8 cellular contexts compared by ENCODE assay signal in genomic region chr1:159161001-159161718, GRCh38. TPM values are rescaled to one million over a fixed set of nuclear protein-coding genes. Genes with fewer than 3 reads are reported as not detected.
DNase-seq lines count a peak whose midpoint lies in the region; ATAC-seq and TF ChIP-seq lines count a peak whose summit lies in the region.

No MANE protein-coding gene starts in this region.

- H3K79me1 ChIP-seq in IMR-90 (ENCODE audit: low read depth in 1 of 2, low read length in 2 of 2), result no peaks in the 10 kb centered on the region
- H3K79me1 ChIP-seq in neuronal stem cell (ENCODE audit: low read depth, low read length), result no peaks in the 10 kb centered on the region

- H3K27me3 ChIP-seq in IMR-90 (ENCODE audit: control insufficient read depth, insufficient read depth, low read length), result no peaks in the 10 kb centered on the region
- peaks cover 12% of the 10 kb centered on the region for H3K27me3 ChIP-seq in PC-9 (ENCODE audit: insufficient read depth, low read depth)
- no peaks in the 10 kb centered on the region for H3K27me3 ChIP-seq in fibroblast of lung (ENCODE audit: control insufficient read depth, insufficient read depth, low read length)
- H3K27me3 ChIP-seq in neuronal stem cell (ENCODE audit: control insufficient read depth in 3 of 3, insufficient read depth in 3 of 3, low read depth in 1 of 3, low read length in 3 of 3), result no peaks in the 10 kb centered on the region

- H4K5ac ChIP-seq in IMR-90 (ENCODE audit: low read depth, low read length), result no peak overlapping the region

- H3K27ac Mint-ChIP-seq in activated T-cell treated with anti-CD3 and anti-CD28 coated beads, Interleukin-2, amount 50 U/mL, for 24 hours, result no peak overlapping the region

- no peak overlapping the region for H2BK20ac ChIP-seq in IMR-90 (ENCODE audit: low read depth, low read length)

- no peaks in the 10 kb centered on the region for H3K36me3 Mint-ChIP-seq in activated T-cell treated with anti-CD3 and anti-CD28 coated beads, Interleukin-2, amount 50 U/mL, for 24 hours (ENCODE audit: low read depth)

- H3K36me3 ChIP-seq in IMR-90 (ENCODE audit: control insufficient read depth, insufficient read depth, low read length) (no peaks in the 10 kb centered on the region), PC-9 (ENCODE audit: low read depth) (no peaks in the 10 kb centered on the region), fibroblast of lung (ENCODE audit: control insufficient read depth, insufficient read depth, low read length) (no peaks in the 10 kb centered on the region), neuronal stem cell (replicated peaks in 1 of 2; ENCODE audit: control insufficient read depth in 2 of 2, insufficient read depth in 2 of 2, low read length in 2 of 2) (no peaks in the 10 kb centered on the region)

- TF ChIP-seq CTCF in IMR-90 (conservative IDR thresholded peaks at IDR 0.05; ENCODE audit: low read depth, low read length), result peak; percentile 100
- TF ChIP-seq CTCF in PC-9 (conservative IDR thresholded peaks at IDR 0.05), result peak; percentile 90
- peak; percentile 100 for TF ChIP-seq CTCF in fibroblast of lung (conservative IDR thresholded peaks at IDR 0.05 in 1 of 2, IDR thresholded peaks at IDR 0.05 in 1 of 2; ENCODE audit: low read depth in 1 of 2, low read length in 2 of 2)

- no peaks in the 10 kb centered on the region for H3K9me3 Mint-ChIP-seq in activated T-cell treated with anti-CD3 and anti-CD28 coated beads, Interleukin-2, amount 50 U/mL, for 24 hours

- dilution Hi-C loops in IMR-90 (cut with HindIII; ENCODE audit: low sequenced_read_pairs, unreplicated experiment), result no loop called here

- H3K4me2 ChIP-seq in IMR-90 (ENCODE audit: low read depth, low read length), result peak overlapping the region; percentile 54; the same call in 1 of the 2 replicates
- no peak overlapping the region for H3K4me2 ChIP-seq in PC-9
- H3K4me2 ChIP-seq in fibroblast of lung (ENCODE audit: extremely low read depth, insufficient read depth, low read length), result peak overlapping the region; percentile 89
- H3K4me2 ChIP-seq in neuronal stem cell (ENCODE audit: insufficient read depth, low read length, poor library complexity, severe bottlenecking), result no peak overlapping the region

- WGBS in IMR-90 (ENCODE audit: extremely low coverage in 2 of 2, insufficient read length in 1 of 2), 2 experiments, result no CpG with 5 or more reads among the region's 4 CpGs
- WGBS in neuronal stem cell (ENCODE audit: extremely low coverage in 2 of 2, insufficient read length in 2 of 2, insufficient replicate concordance in 1 of 2), 2 donors, result no CpG with 5 or more reads among the region's 4 CpGs

- no peak overlapping the region for H3K56ac ChIP-seq in IMR-90 (ENCODE audit: extremely low read depth, insufficient read depth, low read length)

- H3F3A ChIP-seq in PC-9 (ENCODE audit: insufficient read depth, low read depth), result no peaks in the 10 kb centered on the region

- H3K9ac ChIP-seq in IMR-90 (ENCODE audit: low read depth, low read length), result no peak overlapping the region
- H3K9ac ChIP-seq in fibroblast of lung (ENCODE audit: insufficient read depth, low read length), result no peak overlapping the region
- H3K9ac ChIP-seq in neuronal stem cell (ENCODE audit: low read depth, low read length, poor library complexity), result no peak overlapping the region

- H3K18ac ChIP-seq in IMR-90 (ENCODE audit: low read depth, low read length) (no peak overlapping the region), neuronal stem cell (ENCODE audit: low read length) (no peak overlapping the region)

- no peak overlapping the region for H3K4me3 Mint-ChIP-seq in activated T-cell treated with anti-CD3 and anti-CD28 coated beads, Interleukin-2, amount 50 U/mL, for 24 hours

- in situ Hi-C loops in IMR-90 (cut with MboI; ENCODE audit: low sequenced_read_pairs), result loop anchor here (5.0 kb wide), 1 partner anchor 36 kb away; no protein-coding TSS in a partner anchor

- H4K8ac ChIP-seq in IMR-90 (ENCODE audit: low read depth in 2 of 2, low read length in 2 of 2), result no peak overlapping the region
- no peak overlapping the region for H4K8ac ChIP-seq in neuronal stem cell (ENCODE audit: low read depth, low read length)

- no peaks in the 10 kb centered on the region for H3K9me3 ChIP-seq in IMR-90 (ENCODE audit: control insufficient read depth, insufficient read depth, low read length)
- no peaks in the 10 kb centered on the region for H3K9me3 ChIP-seq in PC-9 (ENCODE audit: insufficient read depth, low read depth)
- no peaks in the 10 kb centered on the region for H3K9me3 ChIP-seq in fibroblast of lung (ENCODE audit: control insufficient read depth, insufficient read depth, low read depth, low read length)
- no peaks in the 10 kb centered on the region for H3K9me3 ChIP-seq in neuronal stem cell (replicated peaks in 1 of 2; ENCODE audit: control insufficient read depth in 2 of 2, insufficient read depth in 1 of 2, low read depth in 1 of 2, low read length in 2 of 2)

- H3K23ac ChIP-seq in IMR-90 (ENCODE audit: low read depth, low read length), result no peak overlapping the region
- no peak overlapping the region for H3K23ac ChIP-seq in neuronal stem cell (ENCODE audit: low read depth, low read length, poor library complexity)

- TF ChIP-seq POLR2A in IMR-90 (IDR thresholded peaks at IDR 0.05; ENCODE audit: low read depth, low read length), result no peak

- intact Hi-C loops in IMR-90 (cut with micrococcal nuclease) (loop anchor here (1.0 to 2.0 kb wide), 6 partner anchors 37 to 846 kb away; partner anchors contain the start of gene DUSP23), PC-9 (cut with micrococcal nuclease; ENCODE audit: unreplicated experiment) (loop anchor here (1.0 to 5.0 kb wide), 5 partner anchors 50 to 846 kb away; partner anchors contain the start of gene DUSP23)

- H3K14ac ChIP-seq in IMR-90 (replicated peaks; ENCODE audit: low read depth, low read length) (no peak overlapping the region), neuronal stem cell (ENCODE audit: low read length) (no peak overlapping the region)

- TF ChIP-seq RAD21 in IMR-90 (IDR thresholded peaks at IDR 0.05; ENCODE audit: low read length), result peak; percentile 95

- H3K79me2 ChIP-seq in PC-9 (ENCODE audit: low read depth), result no peaks in the 10 kb centered on the region
- no peaks in the 10 kb centered on the region for H3K79me2 ChIP-seq in fibroblast of lung (ENCODE audit: control insufficient read depth, insufficient read depth, low read length)

- H2BK120ac ChIP-seq in IMR-90 (ENCODE audit: low read depth, low read length) (no peak overlapping the region), neuronal stem cell (ENCODE audit: low read depth, low read length) (no peak overlapping the region)

- no peak overlapping the region for H2AFZ ChIP-seq in IMR-90 (replicated peaks; ENCODE audit: low read length, poor library complexity)
- no peak overlapping the region for H2AFZ ChIP-seq in PC-9
- no peak overlapping the region for H2AFZ ChIP-seq in fibroblast of lung (ENCODE audit: low read length)
- H2AFZ ChIP-seq in neuronal stem cell (ENCODE audit: low read length), result no peak overlapping the region

- H4K20me1 ChIP-seq in IMR-90 (ENCODE audit: insufficient read depth, low read length) (no peaks in the 10 kb centered on the region), PC-9 (ENCODE audit: insufficient read depth) (no peaks in the 10 kb centered on the region), fibroblast of lung (ENCODE audit: control insufficient read depth, extremely low read depth, insufficient read depth, low read length) (no peaks in the 10 kb centered on the region)

- H2BK12ac ChIP-seq in neuronal stem cell (ENCODE audit: low read length), result no peak overlapping the region

- H2BK15ac ChIP-seq in IMR-90 (ENCODE audit: low read depth, low read length) (no peak overlapping the region), neuronal stem cell (ENCODE audit: low read length) (no peak overlapping the region)

- H3K27ac ChIP-seq in IMR-90 (ENCODE audit: insufficient read depth, low read length), result no peak overlapping the region
- H3K27ac ChIP-seq in PC-9, result no peak overlapping the region
- H3K27ac ChIP-seq in fibroblast of lung (ENCODE audit: insufficient read depth, low read length), result no peak overlapping the region
- H3K27ac ChIP-seq in neuronal stem cell (replicated peaks; ENCODE audit: low read length), result no peak overlapping the region
- H3K27ac ChIP-seq in substantia nigra (ENCODE audit: low read depth, low read length, poor library complexity, severe bottlenecking), result no peak overlapping the region

- H2AK9ac ChIP-seq in IMR-90 (replicated peaks; ENCODE audit: low read depth, low read length, poor library complexity), result no peak overlapping the region

- no peak overlapping the region for H2AK5ac ChIP-seq in IMR-90 (ENCODE audit: low read depth, low read length)
- H2AK5ac ChIP-seq in neuronal stem cell (ENCODE audit: low read depth, low read length), result no peak overlapping the region

- H4K91ac ChIP-seq in IMR-90 (ENCODE audit: insufficient read depth, low read depth, low read length), result no peak overlapping the region
- no peak overlapping the region for H4K91ac ChIP-seq in neuronal stem cell (ENCODE audit: low read depth, low read length, poor library complexity)

- POLR2A ChIA-PET in IMR-90 (lab: Charles Lee; ENCODE audit: unreplicated experiment) (no interaction called here), PC-9 (lab: Charles Lee; ENCODE audit: unreplicated experiment) (no interaction called here)

- H3K4me1 ChIP-seq in IMR-90 (ENCODE audit: control insufficient read depth, insufficient read depth, low read length) (peaks cover 2% of the 10 kb centered on the region; the same call in 1 of the 2 replicates), PC-9 (replicated peaks; ENCODE audit: insufficient read depth) (no peaks in the 10 kb centered on the region), fibroblast of lung (ENCODE audit: control insufficient read depth, extremely low read depth, insufficient read depth, low read length) (peaks cover 5% of the 10 kb centered on the region), neuronal stem cell (ENCODE audit: control insufficient read depth in 2 of 2, insufficient read depth in 1 of 2, low read depth in 1 of 2, low read length in 2 of 2) (peaks cover 4% of the 10 kb centered on the region in 2 donors)

- H3K4ac ChIP-seq in IMR-90 (ENCODE audit: low read depth, low read length) (no peak overlapping the region), neuronal stem cell (ENCODE audit: low read length) (no peak overlapping the region)

- CTCF ChIA-PET in IMR-90 (lab: Yijun Ruan, JAX) (interaction anchor here (0.7 to 1.7 kb wide), 10 partner anchors 9 to 731 kb away, joined by 3 to 10 read pairs (median 3); no protein-coding TSS in a partner anchor), PC-9 (lab: Charles Lee) (no interaction called here)

- H2BK5ac ChIP-seq in IMR-90 (ENCODE audit: low read depth, low read length, poor library complexity, severe bottlenecking) (no peak overlapping the region), neuronal stem cell (ENCODE audit: low read length) (no peak overlapping the region)

- DNase-seq in EH (ENCODE audit: low read depth), result peak; percentile 89
- DNase-seq in IMR-90, result peak; percentile 86
- DNase-seq in PC-9, result peak; percentile 41 to 60
- peak; percentile 66 for DNase-seq in activated T-cell treated with anti-CD3 and anti-CD28 coated beads, Interleukin-2, amount 50 U/mL, for 24 hours
- peak; percentile 81 to 90 for DNase-seq in fibroblast of lung (ENCODE audit: low read depth in 2 of 2)
- DNase-seq in neuronal stem cell (ENCODE audit: low spot score), result peak; percentile 71
- peak in 36 of 49 donors; percentile 29 to 77 (median 64) for DNase-seq in substantia nigra (lab: John Stamatoyannopoulos, UW)

- no peaks in the 10 kb centered on the region for H3K9me2 ChIP-seq in PC-9 (ENCODE audit: insufficient read depth)

- no peak overlapping the region for H3K4me3 ChIP-seq in IMR-90 (ENCODE audit: insufficient read depth, low read depth, low read length)
- no peak overlapping the region for H3K4me3 ChIP-seq in PC-9
- H3K4me3 ChIP-seq in fibroblast of lung (replicated peaks in 1 of 4; ENCODE audit: control extremely low read depth in 1 of 4, insufficient read depth in 1 of 4, low read depth in 3 of 4, low read length in 4 of 4), result peak overlapping the region in 1 of 4 experiments; percentile 30
- peak overlapping the region in 1 of 2 donors; percentile 57 for H3K4me3 ChIP-seq in neuronal stem cell (ENCODE audit: low read length in 2 of 2)

- H3K9me1 ChIP-seq in IMR-90 (ENCODE audit: insufficient read depth, low read length), result no peaks in the 10 kb centered on the region

- peaks cover 68% of the 10 kb centered on the region for H3K27me3 Mint-ChIP-seq in activated T-cell treated with anti-CD3 and anti-CD28 coated beads, Interleukin-2, amount 50 U/mL, for 24 hours

- ATAC-seq in GM21576 (IDR thresholded peaks at IDR 0.05; ENCODE audit: unreplicated experiment), result peak; percentile 88
- ATAC-seq in IMR-90 (ENCODE audit: low read depth), result peak; percentile 100

- H3K4me1 Mint-ChIP-seq in activated T-cell treated with anti-CD3 and anti-CD28 coated beads, Interleukin-2, amount 50 U/mL, for 24 hours (ENCODE audit: low read depth), result peaks cover 2% of the 10 kb centered on the region

- no TSS peak for BruUV-seq in IMR-90 (replicated peaks; lab: Mats Ljungman, UMichigan)
- BruUV-seq in PC-9 (replicated peaks; lab: Mats Ljungman, UMichigan), result no TSS peak

RNA-seq across cellular contexts. Expression of gene CADM3, which starts 10.3 kb away (rescaled TPM):
- total RNA-seq in IMR-90 (2012; rRNA removed) (not detected in 2 replicates), PC-9 (2021) (not detected in 2 replicates), fibroblast of lung (2.1 TPM in 1 of 2 replicates, not detected in the other)
- polyA plus RNA-seq in IMR-90 (2012; rRNA removed) (not detected in 2 replicates), fibroblast of lung (not detected in 2 replicates)
- polyA plus RNA-seq in IMR-90 (2012; cell fraction: cytosol; rRNA removed), result 0.01 TPM in 1 of 2 replicates, not detected in the other
- not detected in 2 replicates for polyA plus RNA-seq in IMR-90 (2012; cell fraction: nucleus; rRNA removed; ENCODE audit: low replicate concordance)
- polyA plus RNA-seq in fibroblast of lung (2012), result not detected in 2 replicates
- not detected in 2 replicates for polyA minus RNA-seq in fibroblast of lung (ENCODE audit: low replicate concordance)
- 8.9 TPM for polyA plus RNA-seq in neuronal stem cell (2013, experiment 1 of 2)
- polyA plus RNA-seq in neuronal stem cell (2013, experiment 2 of 2), result 9.2 TPM

RNA-seq across cellular contexts. Expression of gene ACKR1, which starts 43.5 kb away (rescaled TPM):
- total RNA-seq in IMR-90 (2012; rRNA removed), result not detected in 2 replicates
- polyA plus RNA-seq in IMR-90 (2012; rRNA removed), result not detected in 2 replicates
- polyA plus RNA-seq in IMR-90 (2012; cell fraction: cytosol; rRNA removed), result not detected in 2 replicates
- not detected in 2 replicates for polyA plus RNA-seq in IMR-90 (2012; cell fraction: nucleus; rRNA removed; ENCODE audit: low replicate concordance)
- total RNA-seq in PC-9 (2021), result not detected in 2 replicates
- not detected in 2 replicates for total RNA-seq in fibroblast of lung
- not detected in 2 replicates for polyA plus RNA-seq in fibroblast of lung
- polyA plus RNA-seq in fibroblast of lung (2012), result not detected in 2 replicates
- polyA minus RNA-seq in fibroblast of lung (ENCODE audit: low replicate concordance), result not detected in 2 replicates
- polyA plus RNA-seq in neuronal stem cell (2013, experiment 1 of 2), result 0.74 TPM
- polyA plus RNA-seq in neuronal stem cell (2013, experiment 2 of 2), result 0.73 TPM

Comparison
In these comparisons a context has a peak if more than half of its experiments do, and no peak if none do; other contexts are left out.
1. H3K4me2 ChIP-seq: peak in IMR-90 (single experiment) and fibroblast of lung (single experiment); none in PC-9 (single experiment) and neuronal stem cell (single experiment).
2. Peak in every context shown above with its lines, with median percentiles within 50 percentile points of each other: DNase-seq and CTCF ChIP-seq.